Comparison of ENCODE assay signal across 2 cellular contexts in the genomic region with DNA sequence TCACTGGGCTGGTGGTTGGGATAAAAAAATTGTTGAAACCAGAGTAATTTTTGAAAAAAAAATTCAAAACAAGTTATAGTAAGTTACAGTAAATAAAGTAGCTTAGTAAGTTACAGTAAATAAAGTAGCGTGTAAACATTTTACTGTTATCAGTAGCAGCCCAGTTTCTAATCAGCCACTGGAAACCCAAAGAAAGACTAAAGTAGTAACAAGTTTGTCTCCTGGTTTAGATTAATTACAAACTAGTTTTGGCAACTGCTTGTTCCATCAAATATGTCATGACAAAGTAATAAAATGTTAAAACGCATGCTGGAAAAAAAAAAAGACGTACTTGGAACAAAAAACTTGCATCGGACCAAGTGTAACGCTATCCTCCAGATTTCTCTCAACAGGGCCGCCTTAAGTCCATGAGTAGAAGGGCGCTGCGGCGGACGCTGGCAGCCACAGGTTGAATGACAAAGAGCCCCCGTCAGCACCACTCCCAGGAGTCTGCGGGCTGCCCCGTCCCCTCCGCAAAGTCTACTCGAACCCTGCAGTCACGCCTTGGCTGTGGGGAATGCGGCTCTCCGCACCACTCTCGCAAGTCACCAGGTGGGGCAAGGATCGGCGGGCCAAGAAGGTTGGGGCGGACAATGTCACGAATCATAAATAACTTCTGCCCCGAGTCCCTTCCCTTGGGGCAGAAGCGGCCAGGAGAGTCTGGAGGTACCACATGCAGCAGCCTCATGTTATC.
TF ChIP-seq lines count a peak whose summit lies in the region.

No MANE protein-coding gene starts in this region.

TF ChIP-seq in HEK293T, 16 proteins besides CTCF, POLR2A, EP300 and RAD21 (continued from another document):
- no peak for TF ChIP-seq FOXA1 (IDR thresholded peaks at IDR 0.05)
TF ChIP-seq in HEK293T: peak in this region for 1.

TF ChIP-seq in GM12878, 131 proteins besides CTCF, POLR2A, EP300 and RAD21 (continued from another document):
- TF ChIP-seq, protein P1, sequence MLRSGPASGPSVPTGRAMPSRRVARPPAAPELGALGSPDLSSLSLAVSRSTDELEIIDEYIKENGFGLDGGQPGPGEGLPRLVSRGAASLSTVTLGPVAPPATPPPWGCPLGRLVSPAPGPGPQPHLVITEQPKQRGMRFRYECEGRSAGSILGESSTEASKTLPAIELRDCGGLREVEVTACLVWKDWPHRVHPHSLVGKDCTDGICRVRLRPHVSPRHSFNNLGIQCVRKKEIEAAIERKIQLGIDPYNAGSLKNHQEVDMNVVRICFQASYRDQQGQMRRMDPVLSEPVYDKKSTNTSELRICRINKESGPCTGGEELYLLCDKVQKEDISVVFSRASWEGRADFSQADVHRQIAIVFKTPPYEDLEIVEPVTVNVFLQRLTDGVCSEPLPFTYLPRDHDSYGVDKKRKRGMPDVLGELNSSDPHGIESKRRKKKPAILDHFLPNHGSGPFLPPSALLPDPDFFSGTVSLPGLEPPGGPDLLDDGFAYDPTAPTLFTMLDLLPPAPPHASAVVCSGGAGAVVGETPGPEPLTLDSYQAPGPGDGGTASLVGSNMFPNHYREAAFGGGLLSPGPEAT (IDR thresholded peaks at IDR 0.05; ENCODE audit: low read depth) = no peak; the same call in 1 of the 2 replicates
- TF ChIP-seq IRF5 (IDR thresholded peaks at IDR 0.05; ENCODE audit: borderline replicate concordance) = 0 out of 2 replicates have a peak, but pooled peaks have one; percentile 32
- TF ChIP-seq ZBED1 (IDR thresholded peaks at IDR 0.05; ENCODE audit: borderline replicate concordance) = no peak
- TF ChIP-seq FOXM1 (IDR thresholded peaks at IDR 0.05; ENCODE audit: low read depth, low read length) = no peak
- peak; percentile 45 for TF ChIP-seq PKNOX1 (IDR thresholded peaks at IDR 0.05)
- no peak for TF ChIP-seq TCF3 (IDR thresholded peaks at IDR 0.05; ENCODE audit: borderline replicate concordance, insufficient read depth, low read depth, low read length)
- no peak for TF ChIP-seq ELK1 (IDR thresholded peaks at IDR 0.05; ENCODE audit: low read depth, low read length)
- no peak for TF ChIP-seq ZSCAN29 (IDR thresholded peaks at IDR 0.05)
- TF ChIP-seq BHLHE40 (IDR thresholded peaks at IDR 0.05; ENCODE audit: borderline replicate concordance in 1 of 2, low read depth in 2 of 2, low read length in 1 of 2) = peak in 1 of 2 experiments; percentile 37; a peak in 2 of 4 replicates
- no peak for TF ChIP-seq LARP7 (IDR thresholded peaks at IDR 0.05)
- TF ChIP-seq ZNF384 (IDR thresholded peaks at IDR 0.05; ENCODE audit: borderline replicate concordance, low read depth, low read length) = no peak
- peak; percentile 47; the same call in 1 of the 2 replicates for TF ChIP-seq TCF12 (IDR thresholded peaks at IDR 0.05; ENCODE audit: low read depth, low read length)
- TF ChIP-seq NBN (IDR thresholded peaks at IDR 0.05) = peak; percentile 11; the same call in 1 of the 2 replicates
- TF ChIP-seq, protein P2, sequence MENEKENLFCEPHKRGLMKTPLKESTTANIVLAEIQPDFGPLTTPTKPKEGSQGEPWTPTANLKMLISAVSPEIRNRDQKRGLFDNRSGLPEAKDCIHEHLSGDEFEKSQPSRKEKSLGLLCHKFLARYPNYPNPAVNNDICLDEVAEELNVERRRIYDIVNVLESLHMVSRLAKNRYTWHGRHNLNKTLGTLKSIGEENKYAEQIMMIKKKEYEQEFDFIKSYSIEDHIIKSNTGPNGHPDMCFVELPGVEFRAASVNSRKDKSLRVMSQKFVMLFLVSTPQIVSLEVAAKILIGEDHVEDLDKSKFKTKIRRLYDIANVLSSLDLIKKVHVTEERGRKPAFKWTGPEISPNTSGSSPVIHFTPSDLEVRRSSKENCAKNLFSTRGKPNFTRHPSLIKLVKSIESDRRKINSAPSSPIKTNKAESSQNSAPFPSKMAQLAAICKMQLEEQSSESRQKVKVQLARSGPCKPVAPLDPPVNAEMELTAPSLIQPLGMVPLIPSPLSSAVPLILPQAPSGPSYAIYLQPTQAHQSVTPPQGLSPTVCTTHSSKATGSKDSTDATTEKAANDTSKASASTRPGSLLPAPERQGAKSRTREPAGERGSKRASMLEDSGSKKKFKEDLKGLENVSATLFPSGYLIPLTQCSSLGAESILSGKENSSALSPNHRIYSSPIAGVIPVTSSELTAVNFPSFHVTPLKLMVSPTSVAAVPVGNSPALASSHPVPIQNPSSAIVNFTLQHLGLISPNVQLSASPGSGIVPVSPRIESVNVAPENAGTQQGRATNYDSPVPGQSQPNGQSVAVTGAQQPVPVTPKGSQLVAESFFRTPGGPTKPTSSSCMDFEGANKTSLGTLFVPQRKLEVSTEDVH (IDR thresholded peaks at IDR 0.05; ENCODE audit: low read depth, partially characterized antibody) = no peak
- TF ChIP-seq, protein P3, sequence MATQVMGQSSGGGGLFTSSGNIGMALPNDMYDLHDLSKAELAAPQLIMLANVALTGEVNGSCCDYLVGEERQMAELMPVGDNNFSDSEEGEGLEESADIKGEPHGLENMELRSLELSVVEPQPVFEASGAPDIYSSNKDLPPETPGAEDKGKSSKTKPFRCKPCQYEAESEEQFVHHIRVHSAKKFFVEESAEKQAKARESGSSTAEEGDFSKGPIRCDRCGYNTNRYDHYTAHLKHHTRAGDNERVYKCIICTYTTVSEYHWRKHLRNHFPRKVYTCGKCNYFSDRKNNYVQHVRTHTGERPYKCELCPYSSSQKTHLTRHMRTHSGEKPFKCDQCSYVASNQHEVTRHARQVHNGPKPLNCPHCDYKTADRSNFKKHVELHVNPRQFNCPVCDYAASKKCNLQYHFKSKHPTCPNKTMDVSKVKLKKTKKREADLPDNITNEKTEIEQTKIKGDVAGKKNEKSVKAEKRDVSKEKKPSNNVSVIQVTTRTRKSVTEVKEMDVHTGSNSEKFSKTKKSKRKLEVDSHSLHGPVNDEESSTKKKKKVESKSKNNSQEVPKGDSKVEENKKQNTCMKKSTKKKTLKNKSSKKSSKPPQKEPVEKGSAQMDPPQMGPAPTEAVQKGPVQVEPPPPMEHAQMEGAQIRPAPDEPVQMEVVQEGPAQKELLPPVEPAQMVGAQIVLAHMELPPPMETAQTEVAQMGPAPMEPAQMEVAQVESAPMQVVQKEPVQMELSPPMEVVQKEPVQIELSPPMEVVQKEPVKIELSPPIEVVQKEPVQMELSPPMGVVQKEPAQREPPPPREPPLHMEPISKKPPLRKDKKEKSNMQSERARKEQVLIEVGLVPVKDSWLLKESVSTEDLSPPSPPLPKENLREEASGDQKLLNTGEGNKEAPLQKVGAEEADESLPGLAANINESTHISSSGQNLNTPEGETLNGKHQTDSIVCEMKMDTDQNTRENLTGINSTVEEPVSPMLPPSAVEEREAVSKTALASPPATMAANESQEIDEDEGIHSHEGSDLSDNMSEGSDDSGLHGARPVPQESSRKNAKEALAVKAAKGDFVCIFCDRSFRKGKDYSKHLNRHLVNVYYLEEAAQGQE (IDR thresholded peaks at IDR 0.05; ENCODE audit: low read depth, low read length) = no peak
- peak; percentile 26 for TF ChIP-seq RELA (IDR thresholded peaks at IDR 0.05; ENCODE audit: borderline replicate concordance, partially characterized antibody)
- peak; percentile 31; the same call in 1 of the 2 replicates for TF ChIP-seq CREB1 (IDR thresholded peaks at IDR 0.05; ENCODE audit: low read depth)
- TF ChIP-seq FOS (IDR thresholded peaks at IDR 0.05; ENCODE audit: borderline replicate concordance, extremely low read depth, insufficient read length) = no peak
- no peak for TF ChIP-seq NR2C2 (IDR thresholded peaks at IDR 0.05; ENCODE audit: borderline replicate concordance, control insufficient read depth, insufficient read length, low read depth)
- TF ChIP-seq BRCA1 (IDR thresholded peaks at IDR 0.05; ENCODE audit: low read depth, low read length) = no peak
- no peak for TF ChIP-seq ATF3 (IDR thresholded peaks at IDR 0.05; ENCODE audit: borderline replicate concordance, extremely low read depth, low read depth, low read length)
- no peak for TF ChIP-seq YY1 (IDR thresholded peaks at IDR 0.05; ENCODE audit: low read depth, low read length)
- TF ChIP-seq, protein P4, sequence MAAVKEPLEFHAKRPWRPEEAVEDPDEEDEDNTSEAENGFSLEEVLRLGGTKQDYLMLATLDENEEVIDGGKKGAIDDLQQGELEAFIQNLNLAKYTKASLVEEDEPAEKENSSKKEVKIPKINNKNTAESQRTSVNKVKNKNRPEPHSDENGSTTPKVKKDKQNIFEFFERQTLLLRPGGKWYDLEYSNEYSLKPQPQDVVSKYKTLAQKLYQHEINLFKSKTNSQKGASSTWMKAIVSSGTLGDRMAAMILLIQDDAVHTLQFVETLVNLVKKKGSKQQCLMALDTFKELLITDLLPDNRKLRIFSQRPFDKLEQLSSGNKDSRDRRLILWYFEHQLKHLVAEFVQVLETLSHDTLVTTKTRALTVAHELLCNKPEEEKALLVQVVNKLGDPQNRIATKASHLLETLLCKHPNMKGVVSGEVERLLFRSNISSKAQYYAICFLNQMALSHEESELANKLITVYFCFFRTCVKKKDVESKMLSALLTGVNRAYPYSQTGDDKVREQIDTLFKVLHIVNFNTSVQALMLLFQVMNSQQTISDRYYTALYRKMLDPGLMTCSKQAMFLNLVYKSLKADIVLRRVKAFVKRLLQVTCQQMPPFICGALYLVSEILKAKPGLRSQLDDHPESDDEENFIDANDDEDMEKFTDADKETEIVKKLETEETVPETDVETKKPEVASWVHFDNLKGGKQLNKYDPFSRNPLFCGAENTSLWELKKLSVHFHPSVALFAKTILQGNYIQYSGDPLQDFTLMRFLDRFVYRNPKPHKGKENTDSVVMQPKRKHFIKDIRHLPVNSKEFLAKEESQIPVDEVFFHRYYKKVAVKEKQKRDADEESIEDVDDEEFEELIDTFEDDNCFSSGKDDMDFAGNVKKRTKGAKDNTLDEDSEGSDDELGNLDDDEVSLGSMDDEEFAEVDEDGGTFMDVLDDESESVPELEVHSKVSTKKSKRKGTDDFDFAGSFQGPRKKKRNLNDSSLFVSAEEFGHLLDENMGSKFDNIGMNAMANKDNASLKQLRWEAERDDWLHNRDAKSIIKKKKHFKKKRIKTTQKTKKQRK (IDR thresholded peaks at IDR 0.05; ENCODE audit: low read depth, low read length) = no peak
- no peak for TF ChIP-seq SMARCA5 (IDR thresholded peaks at IDR 0.05)
TF ChIP-seq in GM12878: peak in this region for 8.
